24 cellular contexts compared by ENCODE assay signal in the genomic region with DNA sequence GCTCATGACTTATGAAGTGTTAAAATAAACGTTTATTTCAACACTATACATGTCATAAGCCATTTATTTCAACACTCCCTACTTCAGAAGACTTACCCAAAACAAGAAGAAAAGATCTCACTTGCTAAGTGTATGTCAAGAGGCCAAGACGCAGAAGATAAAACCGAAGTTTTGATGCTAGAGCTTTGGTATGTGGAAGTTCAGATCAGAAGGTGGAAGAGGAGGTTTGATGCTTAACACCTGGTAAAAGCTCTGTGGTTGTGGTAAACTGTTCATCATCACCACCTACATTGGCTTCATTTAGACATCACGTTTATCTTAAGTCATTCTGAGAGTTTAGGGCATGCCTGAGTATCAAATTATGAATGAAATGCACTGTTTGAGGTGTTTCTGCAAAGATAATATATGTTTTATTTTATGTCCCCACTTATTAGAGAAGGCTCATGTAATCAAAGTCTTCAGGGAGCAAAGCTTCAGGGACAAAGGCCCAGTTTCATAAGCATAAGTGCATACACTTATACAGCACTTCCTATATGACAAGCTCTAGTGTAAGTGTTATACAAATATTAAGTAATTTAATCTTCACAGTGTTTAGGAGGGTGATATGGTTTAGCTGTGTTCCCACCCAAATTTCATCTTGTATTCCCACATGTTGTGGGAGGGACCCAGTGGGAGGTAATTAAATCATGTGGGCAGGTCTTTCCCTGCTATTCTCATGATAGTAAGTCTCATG.
A peak's percentile ranks its signal among the peaks of the same experiment; 100 is the strongest.
DNase-seq lines count a peak whose midpoint lies in the region; ATAC-seq and TF ChIP-seq lines count a peak whose summit lies in the region.
"Had no signal": no experiment of that assay in that cellular context is flagged by ENCODE, and none has a peak within 500 bp of the region (broad histone marks: within the 10 kb centered on the region; RNA-seq: fewer than 3 reads in every experiment).

No MANE protein-coding gene starts in this region.

- peak; percentile 44 for ATAC-seq in activated CD4-positive, alpha-beta T cell treated with anti-CD3 and anti-CD28 coated beads for 36 hours
- ATAC-seq in HG03175 (IDR thresholded peaks at IDR 0.05; ENCODE audit: unreplicated experiment) (peak; percentile 58), GM19324 (IDR thresholded peaks at IDR 0.05; ENCODE audit: low FRiP score, unreplicated experiment) (no peak)
- ATAC-seq in stimulated activated effector memory CD8-positive, alpha-beta T cell treated with anti-CD3 and anti-CD28 coated beads, Interleukin-12 subunit alpha, Interleukin-12 subunit beta, amount 100 ng/mL, for 72 hours: peak; percentile 89
- ATAC-seq: K562, left ventricle myocardium superior, right lobe of liver had no signal

- no peak overlapping the region for H3K4me3 Mint-ChIP-seq in activated CD4-positive, alpha-beta T cell treated with anti-CD3 and anti-CD28 coated beads for 36 hours
- no peak overlapping the region for H3K4me3 Mint-ChIP-seq in activated CD4-positive, alpha-beta T cell treated with anti-CD3 and anti-CD28 coated beads, Interleukin-2, amount 10 ng/mL, durations not matched to agents 7 days and 5 days
- H3K4me3 Mint-ChIP-seq in stimulated activated effector memory CD8-positive, alpha-beta T cell treated with anti-CD3 and anti-CD28 coated beads, Interleukin-12 subunit alpha, Interleukin-12 subunit beta, amount 100 ng/mL, for 72 hours: no peak overlapping the region
- H3K4me3 Mint-ChIP-seq: activated B cell treated with CpG ODN at 0.5 μM for 24 hours; activated T-helper 1 cell treated with anti-CD3 and anti-CD28 coated beads, Interleukin-12 subunit alpha, Interleukin-12 subunit beta, Interleukin-2, Interleukin-4 antibody, amounts not matched to agents 30 ng/mL and 10 ng/mL and 1 ng/mL, durations not matched to agents 14 hours and 24 hours and 36 hours; nephron progenitor cell; T-helper 2 cell treated with Interferon-gamma antibody and Interleukin-4, amounts not matched to agents 5 μg/mL and 100 μg/mL, for 36 hours had no signal

- no peaks in the 10 kb centered on the region; the same call in 1 of the 2 replicates for H3K9me2 ChIP-seq in PC-9 (ENCODE audit: insufficient read depth)

- H3K79me2 ChIP-seq in PC-9 (ENCODE audit: low read depth): no peaks in the 10 kb centered on the region

- H3K27me3 Mint-ChIP-seq in activated CD4-positive, alpha-beta T cell treated with anti-CD3 and anti-CD28 coated beads for 36 hours: no peaks in the 10 kb centered on the region
- no peaks in the 10 kb centered on the region for H3K27me3 Mint-ChIP-seq in activated CD4-positive, alpha-beta T cell treated with anti-CD3 and anti-CD28 coated beads, Interleukin-2, amount 10 ng/mL, durations not matched to agents 7 days and 5 days
- H3K27me3 Mint-ChIP-seq: activated B cell treated with CpG ODN at 0.5 μM for 24 hours had no signal

- no peak overlapping the region for H3K27ac ChIP-seq in PC-9
- H3K27ac ChIP-seq in adrenal gland: no peak overlapping the region
- H3K27ac ChIP-seq: BLaER1, right lobe of liver had no signal

- BruUV-seq in PC-9 (replicated peaks; lab: Mats Ljungman, UMichigan): no TSS peak

- no peak overlapping the region for H3K4me2 ChIP-seq in PC-9
- H3K4me2 ChIP-seq: BLaER1 had no signal

- H3K4me1 ChIP-seq in PC-9 (replicated peaks; ENCODE audit: insufficient read depth): no peaks in the 10 kb centered on the region
- no peaks in the 10 kb centered on the region for H3K4me1 ChIP-seq in adrenal gland (replicated peaks in 1 of 2)
- H3K4me1 ChIP-seq: BLaER1, Caco-2 had no signal

- no peaks in the 10 kb centered on the region for H3K9me3 Mint-ChIP-seq in activated CD4-positive, alpha-beta T cell treated with anti-CD3 and anti-CD28 coated beads for 36 hours (ENCODE audit: low read depth)
- no peaks in the 10 kb centered on the region for H3K9me3 Mint-ChIP-seq in activated CD4-positive, alpha-beta T cell treated with anti-CD3 and anti-CD28 coated beads, Interleukin-2, amount 10 ng/mL, durations not matched to agents 7 days and 5 days
- no peaks in the 10 kb centered on the region for H3K9me3 Mint-ChIP-seq in stimulated activated effector memory CD8-positive, alpha-beta T cell treated with anti-CD3 and anti-CD28 coated beads, Interleukin-12 subunit alpha, Interleukin-12 subunit beta, amount 100 ng/mL, for 72 hours
- H3K9me3 Mint-ChIP-seq: activated B cell treated with CpG ODN at 0.5 μM for 24 hours; activated T-helper 1 cell treated with anti-CD3 and anti-CD28 coated beads, Interleukin-12 subunit alpha, Interleukin-12 subunit beta, Interleukin-2, Interleukin-4 antibody, amounts not matched to agents 30 ng/mL and 10 ng/mL and 1 ng/mL, durations not matched to agents 14 hours and 24 hours and 36 hours; nephron progenitor cell; T-helper 2 cell treated with Interferon-gamma antibody and Interleukin-4, amounts not matched to agents 5 μg/mL and 100 μg/mL, for 36 hours had no signal

- DNase-seq in activated CD4-positive, alpha-beta T cell treated with anti-CD3 and anti-CD28 coated beads for 36 hours: no peak
- no peak for DNase-seq in activated CD4-positive, alpha-beta T cell treated with anti-CD3 and anti-CD28 coated beads, Interleukin-2, amount 10 ng/mL, durations not matched to agents 7 days and 5 days
- no peak for DNase-seq in PC-9
- no peak for DNase-seq in stimulated activated effector memory CD8-positive, alpha-beta T cell treated with anti-CD3 and anti-CD28 coated beads, Interleukin-12 subunit alpha, Interleukin-12 subunit beta, amount 100 ng/mL, for 72 hours (ENCODE audit: low spot score in 2 of 2)
- no peak for DNase-seq in NCI-H748 treated with DMSO at 0.1 percent for 48 hours (lab: John Stamatoyannopoulos, UW)
- no peak for DNase-seq in adrenal gland
- DNase-seq: activated B cell treated with CpG ODN at 0.5 μM for 24 hours, Caco-2, cerebellar nuclear complex, foreskin melanocyte, hippocampal formation, left ventricle myocardium superior, MG63, NCI-H1694, nephron progenitor cell, right lobe of liver, substantia nigra had no signal

- H3K4me3 ChIP-seq in PC-9 (no peak overlapping the region), adrenal gland (no peak overlapping the region)
- H3K4me3 ChIP-seq: BLaER1, K562, MG63, right lobe of liver had no signal

- TF ChIP-seq CTCF in PC-9 (conservative IDR thresholded peaks at IDR 0.05) (no peak), adrenal gland (IDR thresholded peaks at IDR 0.05) (no peak)

- CTCF ChIA-PET in activated CD4-positive, alpha-beta T cell treated with anti-CD3 and anti-CD28 coated beads for 36 hours (lab: Charles Lee): interaction anchor here (2.8 kb wide), 1 partner anchor 11 kb away, joined by 11 read pairs; no protein-coding TSS in a partner anchor
- CTCF ChIA-PET in activated CD4-positive, alpha-beta T cell treated with anti-CD3 and anti-CD28 coated beads, Interleukin-2, amount 10 ng/mL, durations not matched to agents 7 days and 5 days (lab: Charles Lee): no interaction called here
- CTCF ChIA-PET in PC-9 (lab: Charles Lee): no interaction called here

- no peaks in the 10 kb centered on the region for H3K27me3 ChIP-seq in PC-9 (ENCODE audit: insufficient read depth, low read depth)
- H3K27me3 ChIP-seq in adrenal gland: no peaks in the 10 kb centered on the region
- H3K27me3 ChIP-seq: BLaER1, MG63, right lobe of liver had no signal

- peaks cover 4% of the 10 kb centered on the region for H3K4me1 Mint-ChIP-seq in activated CD4-positive, alpha-beta T cell treated with anti-CD3 and anti-CD28 coated beads for 36 hours
- H3K4me1 Mint-ChIP-seq in activated CD4-positive, alpha-beta T cell treated with anti-CD3 and anti-CD28 coated beads, Interleukin-2, amount 10 ng/mL, durations not matched to agents 7 days and 5 days: no peaks in the 10 kb centered on the region
- H3K4me1 Mint-ChIP-seq in stimulated activated effector memory CD8-positive, alpha-beta T cell treated with anti-CD3 and anti-CD28 coated beads, Interleukin-12 subunit alpha, Interleukin-12 subunit beta, amount 100 ng/mL, for 72 hours: no peaks in the 10 kb centered on the region
- H3K4me1 Mint-ChIP-seq: activated B cell treated with CpG ODN at 0.5 μM for 24 hours, nephron progenitor cell had no signal

- 63 to 69% (median 68%) methylated on average over 4 of the region's 4 CpGs for WGBS in adrenal gland, 4 donors

- no peaks in the 10 kb centered on the region for H3F3A ChIP-seq in PC-9 (ENCODE audit: insufficient read depth, low read depth)

- H3K36me3 ChIP-seq in PC-9 (ENCODE audit: low read depth) (no peaks in the 10 kb centered on the region), adrenal gland (replicated peaks in 1 of 2) (no peaks in the 10 kb centered on the region)
- H3K36me3 ChIP-seq: BLaER1, MG63, right lobe of liver had no signal

- POLR2A ChIA-PET in activated CD4-positive, alpha-beta T cell treated with anti-CD3 and anti-CD28 coated beads for 36 hours (lab: Charles Lee): interaction anchor here (0.6 kb wide), 1 partner anchor 40 kb away, joined by 3 read pairs; no protein-coding TSS in a partner anchor
- POLR2A ChIA-PET in activated CD4-positive, alpha-beta T cell treated with anti-CD3 and anti-CD28 coated beads, Interleukin-2, amount 10 ng/mL, durations not matched to agents 7 days and 5 days (lab: Charles Lee): no interaction called here
- POLR2A ChIA-PET in PC-9 (lab: Charles Lee; ENCODE audit: unreplicated experiment): no interaction called here

- H2AFZ ChIP-seq in PC-9: peak overlapping the region; percentile 33; the same call in 1 of the 2 replicates

- intact Hi-C loops in activated CD4-positive, alpha-beta T cell treated with anti-CD3 and anti-CD28 coated beads for 36 hours (cut with DNase I, micrococcal nuclease): no loop called here
- intact Hi-C loops in PC-9 (cut with micrococcal nuclease; ENCODE audit: unreplicated experiment) (no loop called here), adrenal gland (cut with DNase I) (no loop called here)

- peaks cover 3% of the 10 kb centered on the region for H3K36me3 Mint-ChIP-seq in activated CD4-positive, alpha-beta T cell treated with anti-CD3 and anti-CD28 coated beads for 36 hours (ENCODE audit: low read depth)
- peaks cover 4% of the 10 kb centered on the region for H3K36me3 Mint-ChIP-seq in activated CD4-positive, alpha-beta T cell treated with anti-CD3 and anti-CD28 coated beads, Interleukin-2, amount 10 ng/mL, durations not matched to agents 7 days and 5 days (ENCODE audit: low read depth)
- no peaks in the 10 kb centered on the region for H3K36me3 Mint-ChIP-seq in stimulated activated effector memory CD8-positive, alpha-beta T cell treated with anti-CD3 and anti-CD28 coated beads, Interleukin-12 subunit alpha, Interleukin-12 subunit beta, amount 100 ng/mL, for 72 hours
- H3K36me3 Mint-ChIP-seq: activated naive CD4-positive, alpha-beta T cell treated with anti-CD3 and anti-CD28 coated beads, Interleukin-2, amount 50 U/mL, for 72 hours had no signal

- no peaks in the 10 kb centered on the region for H3K9me3 ChIP-seq in PC-9 (ENCODE audit: insufficient read depth, low read depth)
- H3K9me3 ChIP-seq in adrenal gland (replicated peaks in 1 of 3): no peaks in the 10 kb centered on the region
- H3K9me3 ChIP-seq: BLaER1, Caco-2, MG63, right lobe of liver had no signal

- no peak for TF ChIP-seq POLR2A in adrenal gland (IDR thresholded peaks at IDR 0.05)

- no peaks in the 10 kb centered on the region for H4K20me1 ChIP-seq in PC-9 (ENCODE audit: insufficient read depth)
- H4K20me1 ChIP-seq: BLaER1 had no signal

- no peak overlapping the region for H3K27ac Mint-ChIP-seq in activated CD4-positive, alpha-beta T cell treated with anti-CD3 and anti-CD28 coated beads for 36 hours
- H3K27ac Mint-ChIP-seq in activated CD4-positive, alpha-beta T cell treated with anti-CD3 and anti-CD28 coated beads, Interleukin-2, amount 10 ng/mL, durations not matched to agents 7 days and 5 days: no peak overlapping the region
- no peak overlapping the region for H3K27ac Mint-ChIP-seq in stimulated activated effector memory CD8-positive, alpha-beta T cell treated with anti-CD3 and anti-CD28 coated beads, Interleukin-12 subunit alpha, Interleukin-12 subunit beta, amount 100 ng/mL, for 72 hours
- H3K27ac Mint-ChIP-seq: activated B cell treated with CpG ODN at 0.5 μM for 24 hours; activated T-helper 1 cell treated with anti-CD3 and anti-CD28 coated beads, Interleukin-12 subunit alpha, Interleukin-12 subunit beta, Interleukin-2, Interleukin-4 antibody, amounts not matched to agents 30 ng/mL and 10 ng/mL and 1 ng/mL, durations not matched to agents 14 hours and 24 hours and 36 hours; T-helper 2 cell treated with Interferon-gamma antibody and Interleukin-4, amounts not matched to agents 5 μg/mL and 100 μg/mL, for 36 hours had no signal
